Comparison of ENCODE assay signal across 8 cellular contexts in the genomic region with DNA sequence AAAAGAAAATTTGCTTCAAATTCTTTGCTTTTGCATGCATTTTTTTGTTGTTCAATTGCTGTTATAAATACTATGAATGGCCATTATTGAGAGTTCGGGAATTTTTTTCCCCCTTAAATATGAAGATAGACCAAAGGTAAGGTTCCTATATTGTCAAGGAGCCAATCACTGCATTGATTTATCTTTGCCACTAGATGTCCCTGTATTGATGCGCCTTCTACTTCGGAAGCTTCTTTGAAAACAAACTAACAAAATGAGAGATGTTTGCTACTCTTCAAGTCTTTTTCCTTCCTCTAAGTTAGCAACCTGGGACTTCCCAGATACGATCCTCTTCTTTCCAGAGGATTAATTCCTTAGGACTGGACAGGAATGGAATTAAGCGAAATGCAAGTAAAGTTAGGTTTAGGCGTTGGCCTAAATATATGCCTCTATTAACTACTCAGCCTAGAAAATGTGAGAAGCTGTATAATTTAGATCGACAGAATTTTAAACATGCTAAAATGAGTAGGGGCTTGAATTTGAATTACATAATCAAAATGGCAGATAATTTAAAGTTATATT.
A peak's percentile ranks its signal among the peaks of the same experiment; 100 is the strongest.
DNase-seq lines count a peak whose midpoint lies in the region; TF ChIP-seq lines count a peak whose summit lies in the region.

No MANE protein-coding gene starts in this region.

- no peak for TF ChIP-seq EP300 in SK-N-SH (IDR thresholded peaks at IDR 0.05; ENCODE audit: borderline replicate concordance in 1 of 2, low read depth in 1 of 2, low read length in 1 of 2)

- 50% methylated on average over 7 of the region's 7 CpGs for WGBS in SK-N-SH (ENCODE audit: low lambda C conversion rate)

- no peaks in the 10 kb centered on the region for H3K36me3 ChIP-seq in GM06990 (ENCODE audit: control insufficient read depth, insufficient read depth, low read length)
- no peaks in the 10 kb centered on the region for H3K36me3 ChIP-seq in SK-N-SH (replicated peaks in 1 of 2; ENCODE audit: control insufficient read depth in 1 of 2, insufficient read depth in 2 of 2, low read length in 1 of 2)
- peaks cover 3% of the 10 kb centered on the region for H3K36me3 ChIP-seq in left ventricle myocardium inferior
- no peaks in the 10 kb centered on the region for H3K36me3 ChIP-seq in tibial artery

- H3K27me3 ChIP-seq in GM06990 (replicated peaks; ENCODE audit: control insufficient read depth, insufficient read depth, low read length) (no peaks in the 10 kb centered on the region), SK-N-SH (ENCODE audit: insufficient read depth) (no peaks in the 10 kb centered on the region), left ventricle myocardium inferior (ENCODE audit: low read depth) (no peaks in the 10 kb centered on the region), tibial artery (no peaks in the 10 kb centered on the region)

- no peak overlapping the region for H3K9ac ChIP-seq in SK-N-SH

- H3K4me3 ChIP-seq in GM06990 (replicated peaks; ENCODE audit: low read depth, low read length) (no peak overlapping the region), SK-N-SH (ENCODE audit: low read depth in 2 of 2, low read length in 1 of 2) (no peak overlapping the region), left ventricle myocardium inferior (no peak overlapping the region), tibial artery (no peak overlapping the region)

- H3K4me1 ChIP-seq in SK-N-SH (ENCODE audit: control insufficient read depth in 1 of 2, insufficient read depth in 2 of 2, low read depth in 1 of 2, low read length in 1 of 2) (no peaks in the 10 kb centered on the region; a peak in 2 of 4 replicates), left ventricle myocardium inferior (peaks cover 11% of the 10 kb centered on the region), tibial artery (peaks cover 0 to 20% (median 0%) of the 10 kb centered on the region in 4 donors)

- H3K9me3 ChIP-seq in SK-N-SH (no peaks in the 10 kb centered on the region), left ventricle myocardium inferior (replicated peaks) (peaks cover 15% of the 10 kb centered on the region), tibial artery (peaks cover 0 to 10% (median 0%) of the 10 kb centered on the region in 3 donors)

- no peaks in the 10 kb centered on the region for H3K79me2 ChIP-seq in SK-N-SH (ENCODE audit: insufficient read depth)

- DNase-seq in GM06990 (ENCODE audit: extremely low read depth, insufficient read length): no peak
- DNase-seq in HuH-7 (ENCODE audit: low spot score): peak; percentile 16
- peak; percentile 31 for DNase-seq in SK-N-SH
- DNase-seq in left ventricle myocardium inferior: no peak
- DNase-seq in tibial artery: no peak
- DNase-seq in KG1 (lab: John Stamatoyannopoulos, UW): no peak
- DNase-seq in germinal center (ENCODE audit: low spot score): no peak
- DNase-seq in cerebellar nuclear complex (lab: John Stamatoyannopoulos, UW): no peak

- H3K9me2 ChIP-seq in SK-N-SH: no peaks in the 10 kb centered on the region

- TF ChIP-seq CTCF in GM06990 (IDR thresholded peaks at IDR 0.05; ENCODE audit: insufficient read depth, low read length, poor library complexity, severe bottlenecking) (peak; percentile 68), SK-N-SH (IDR thresholded peaks at IDR 0.05) (peak; percentile 79), left ventricle myocardium inferior (IDR thresholded peaks at IDR 0.05; ENCODE audit: borderline replicate concordance) (peak; percentile 80), tibial artery (IDR thresholded peaks at IDR 0.05) (peak; percentile 72 to 75)

- TF ChIP-seq RAD21 in SK-N-SH (IDR thresholded peaks at IDR 0.05; ENCODE audit: low read length): peak; percentile 87

- CTCF ChIA-PET in SK-N-SH (lab: Yijun Ruan, JAX): interaction anchor here (0.6 to 5.0 kb wide), 27 partner anchors 8 to 1405 kb away, joined by 3 to 23 read pairs (median 4); a partner anchor contains a TSS

- H3K27ac ChIP-seq in SK-N-SH (ENCODE audit: low read depth in 2 of 2, low read length in 1 of 2) (peak overlapping the region in 1 of 2 experiments; percentile 55; a peak in 1 of 4 replicates), left ventricle myocardium inferior (replicated peaks) (peak overlapping the region; percentile 51), tibial artery (peak overlapping the region in 1 of 2 donors; percentile 19)

- no peak overlapping the region for H3K4me2 ChIP-seq in SK-N-SH

- intact Hi-C loops in left ventricle myocardium inferior (cut with micrococcal nuclease): loop anchor here (10.0 kb wide), 1 partner anchor 467 kb away; no protein-coding TSS in a partner anchor
- intact Hi-C loops in tibial artery (cut with DNase I; ENCODE audit: low total_unique reads): no loop called here

- H3F3A ChIP-seq in SK-N-SH (replicated peaks; ENCODE audit: insufficient read depth): no peaks in the 10 kb centered on the region

- POLR2A ChIA-PET in SK-N-SH (lab: Yijun Ruan, JAX): no interaction called here

- H2AFZ ChIP-seq in SK-N-SH (ENCODE audit: low read depth): peak overlapping the region; percentile 69

- no peaks in the 10 kb centered on the region for H4K20me1 ChIP-seq in SK-N-SH (ENCODE audit: insufficient read depth)

TF ChIP-seq in SK-N-SH, 30 proteins besides CTCF, POLR2A, EP300 and RAD21:
- no peak for TF ChIP-seq MEF2A (IDR thresholded peaks at IDR 0.05; ENCODE audit: borderline replicate concordance, low read depth)
- TF ChIP-seq SMC3 (IDR thresholded peaks at IDR 0.05; ENCODE audit: low read depth, low read length): peak; percentile 70
- no peak for TF ChIP-seq RFX5 (IDR thresholded peaks at IDR 0.05; ENCODE audit: low read length)
- no peak for TF ChIP-seq RCOR1 (IDR thresholded peaks at IDR 0.05; ENCODE audit: low read length)
- peak; percentile 16; the same call in 1 of the 2 replicates for TF ChIP-seq NFIC (IDR thresholded peaks at IDR 0.05; ENCODE audit: borderline replicate concordance)

Comparison
In these comparisons a context has a peak if more than half of its experiments do, and no peak if none do; other contexts are left out.
1. DNase-seq: peak in HuH-7 (single experiment) and SK-N-SH (single experiment); none in GM06990 (single experiment), left ventricle myocardium inferior (single experiment), tibial artery (0 of 2), KG1 (single experiment), germinal center (single experiment) and cerebellar nuclear complex (0 of 2).
2. Peak in every context shown above with its lines, with median percentiles within 50 percentile points of each other: CTCF ChIP-seq.